8 cellular contexts compared by ENCODE assay signal in the genomic region with DNA sequence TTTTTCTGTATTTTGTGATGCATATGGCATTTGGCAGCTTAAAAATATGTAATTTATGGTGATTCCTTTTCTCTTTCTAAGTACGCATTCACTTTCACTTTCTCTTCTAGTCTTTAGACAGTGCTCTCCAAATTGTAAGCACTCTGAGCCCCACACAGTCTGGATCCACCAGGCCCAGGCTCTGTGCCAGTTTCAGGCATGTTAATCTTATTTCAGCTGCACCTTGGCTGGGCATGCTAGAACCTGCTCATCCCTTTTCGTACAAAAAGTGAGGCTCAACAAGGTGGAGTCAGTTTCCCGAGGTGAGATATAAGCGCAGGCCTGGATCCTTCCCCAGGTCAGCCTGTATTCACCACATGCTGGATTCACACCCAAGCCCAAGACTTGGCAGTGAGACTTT.
DNase-seq lines count a peak whose midpoint lies in the region; ATAC-seq and TF ChIP-seq lines count a peak whose summit lies in the region.

No MANE protein-coding gene starts in this region.

- peaks cover 0 to 12% (median 3%) of the 10 kb centered on the region in 3 donors for H3K27me3 Mint-ChIP-seq in naive B cell

- no TSS peak for BruUV-seq in A673 (replicated peaks; lab: Mats Ljungman, UMichigan)

- no peaks in the 10 kb centered on the region for H3K27me3 ChIP-seq in A673 (replicated peaks; ENCODE audit: insufficient read depth, low read depth, low read length, poor library complexity)

- H3K36me3 Mint-ChIP-seq in naive B cell, result no peaks in the 10 kb centered on the region

- in situ Hi-C loops in astrocyte of the spinal cord (cut with HindIII; ENCODE audit: low sequenced_read_pairs), result no loop called here

- no peak overlapping the region for H3K27ac ChIP-seq in A673 (ENCODE audit: low read depth, low read length, poor library complexity, severe bottlenecking)

- DNase-seq in A673 (ENCODE audit: low spot score), result peak; percentile 63
- peak; percentile 66 for DNase-seq in NCI-H1436 (lab: John Stamatoyannopoulos, UW)
- DNase-seq in astrocyte of the spinal cord (ENCODE audit: low read depth, low spot score), result peak; percentile 32
- DNase-seq in naive B cell, result no peak
- DNase-seq in NCI-H1048 (lab: John Stamatoyannopoulos, UW), result no peak

- CTCF ChIA-PET in A673 (lab: Charles Lee), result no interaction called here

- H3K9me3 Mint-ChIP-seq in naive B cell, result no peaks in the 10 kb centered on the region

- peaks cover 16 to 23% (median 19%) of the 10 kb centered on the region in 3 donors for H3K4me1 Mint-ChIP-seq in naive B cell

- no peaks in the 10 kb centered on the region for H3K36me3 ChIP-seq in A673 (ENCODE audit: insufficient read depth, low read length, poor library complexity, severe bottlenecking)

- H3K27ac Mint-ChIP-seq in naive B cell, result peak overlapping the region in 2 of 6 donors; percentile 0 to 53

- ATAC-seq in GM18909 (IDR thresholded peaks at IDR 0.05; ENCODE audit: poor library complexity, unreplicated experiment) (peak; percentile 65), naive B cell (ENCODE audit: low read depth in 2 of 2) (no peak), GM18502 (IDR thresholded peaks at IDR 0.05; ENCODE audit: poor library complexity, unreplicated experiment) (no peak), HG03025 (IDR thresholded peaks at IDR 0.05; ENCODE audit: low FRiP score, unreplicated experiment) (no peak)

- peak overlapping the region in 5 of 8 donors; percentile 47 to 79 (median 58) for H3K4me3 Mint-ChIP-seq in naive B cell

- peak overlapping the region; percentile 1 for H3K4me3 ChIP-seq in A673 (ENCODE audit: low read depth, low read length, poor library complexity, severe bottlenecking)
- no peak overlapping the region for H3K4me3 ChIP-seq in astrocyte of the spinal cord (ENCODE audit: low read depth, low read length)

- intact Hi-C loops in A673 (cut with micrococcal nuclease; ENCODE audit: unreplicated experiment), result no loop called here

- POLR2A ChIA-PET in A673 (lab: Charles Lee; ENCODE audit: low non-redundant PET), result no interaction called here

- H3K4me1 ChIP-seq in A673 (ENCODE audit: insufficient read depth, low read length, poor library complexity, severe bottlenecking), result no peaks in the 10 kb centered on the region

- H3K9me3 ChIP-seq in A673 (ENCODE audit: low read depth, low read length, poor library complexity, severe bottlenecking), result no peaks in the 10 kb centered on the region

- TF ChIP-seq CTCF in A673 (conservative IDR thresholded peaks at IDR 0.05; ENCODE audit: low read depth, low read length) (no peak), astrocyte of the spinal cord (IDR thresholded peaks at IDR 0.05; ENCODE audit: low read depth, low read length) (no peak)

Comparison
In these comparisons a context has a peak if more than half of its experiments do, and no peak if none do; other contexts are left out.
1. DNase-seq: peak in A673 (single experiment), NCI-H1436 (single experiment) and astrocyte of the spinal cord (single experiment); none in naive B cell (single experiment) and NCI-H1048 (single experiment).